13 cellular contexts compared by ENCODE assay signal in the genomic region with DNA sequence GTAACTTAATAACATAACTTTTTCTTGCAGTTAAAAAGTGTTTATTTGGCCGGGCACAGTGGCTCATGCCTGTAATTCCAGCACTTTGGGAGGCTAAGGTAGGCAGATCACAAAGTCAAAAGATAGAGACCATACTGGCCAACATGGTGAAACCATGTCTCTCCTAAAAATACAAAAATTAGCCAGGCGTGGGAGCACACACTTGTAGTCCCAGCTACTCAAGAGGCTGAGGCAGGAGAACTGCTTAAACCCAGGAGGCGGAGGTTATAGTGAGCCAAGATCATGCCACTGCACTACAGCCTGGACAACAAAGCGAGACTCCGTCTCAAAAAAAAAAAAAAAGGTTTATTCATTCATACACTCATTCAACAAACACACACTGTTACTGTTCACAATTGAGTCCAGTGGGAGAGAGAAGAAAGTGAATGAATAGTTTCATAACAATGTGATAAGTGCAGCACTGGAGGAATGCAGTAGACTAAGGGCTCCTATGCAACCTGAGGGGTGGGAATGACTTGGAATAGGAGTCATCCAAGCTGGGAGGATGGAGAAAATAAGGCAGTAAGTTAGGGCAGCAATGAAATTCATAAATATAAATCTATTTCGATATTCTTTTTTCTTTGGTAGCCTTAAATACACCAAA. TPM values are rescaled to one million over a fixed set of nuclear protein-coding genes. Genes with fewer than 3 reads are reported as not detected.
DNase-seq lines count a peak whose midpoint lies in the region; ATAC-seq, FAIRE-seq and TF ChIP-seq lines count a peak whose summit lies in the region.
"Had no signal": no experiment of that assay in that cellular context is flagged by ENCODE, and none has a peak within 500 bp of the region (broad histone marks: within the 10 kb centered on the region; RNA-seq: fewer than 3 reads in every experiment).

No MANE protein-coding gene starts in this region.

- TF ChIP-seq CTCF in HepG2 (CRISPR knock-in tag; IDR thresholded peaks at IDR 0.05) (no peak), right lobe of liver (IDR thresholded peaks at IDR 0.05) (no peak), WTC11 (IDR thresholded peaks at IDR 0.05) (no peak), upper lobe of right lung (IDR thresholded peaks at IDR 0.05) (no peak)

- H3K27me3 Mint-ChIP-seq in WTC11 (ENCODE audit: low read depth) = no peaks in the 10 kb centered on the region

- no peak overlapping the region for H3K4ac ChIP-seq in mesendoderm (ENCODE audit: low read depth, low read length)

- H3K27ac ChIP-seq in HepG2 (ENCODE audit: extremely low read length, insufficient read depth, low read length) = no peak overlapping the region
- H3K27ac ChIP-seq in right lobe of liver = no peak overlapping the region
- no peak overlapping the region for H3K27ac ChIP-seq in mesendoderm (ENCODE audit: low read depth, low read length)
- peak overlapping the region; percentile 53 for H3K27ac ChIP-seq in upper lobe of right lung
- H3K27ac ChIP-seq: epithelial cell of prostate, ovary had no signal

- H2BK5ac ChIP-seq in mesendoderm (ENCODE audit: low read length) = peak overlapping the region; percentile 33

- DNase-seq in HepG2 (ENCODE audit: low spot score) (no peak), right lobe of liver (no peak), WTC11 (ENCODE audit: low spot score) (no peak), mesendoderm (no peak), upper lobe of right lung (no peak), SW480 (ENCODE audit: low spot score) (no peak), RCC 7860 (ENCODE audit: low spot score) (no peak)
- DNase-seq: GF-D8, NCI-H2081, ovary had no signal

- peaks cover 6% of the 10 kb centered on the region for H3K79me1 ChIP-seq in mesendoderm (ENCODE audit: low read length)

- H3K79me2 ChIP-seq in HepG2 (ENCODE audit: insufficient read depth, low read length) = peaks cover 25% of the 10 kb centered on the region
- H3K79me2 ChIP-seq in mesendoderm (ENCODE audit: control insufficient read depth, insufficient read depth, low read length) = peaks cover 2% of the 10 kb centered on the region

- H2BK15ac ChIP-seq in mesendoderm (replicated peaks; ENCODE audit: low read depth) = no peak overlapping the region

- TF ChIP-seq RAD21 in HepG2 (CRISPR knock-in tag; IDR thresholded peaks at IDR 0.05) = no peak

- no peak overlapping the region for H2AFZ ChIP-seq in HepG2 (ENCODE audit: low read length)

- CTCF ChIA-PET in HepG2 (lab: Yijun Ruan, JAX; ENCODE audit: low intra/inter-chr PET ratio, low total read pairs) (interaction anchor here (1.3 to 5.5 kb wide), 8 partner anchors 10 to 296 kb away, joined by 3 to 142 read pairs (median 20); a partner anchor contains a TSS), WTC11 (lab: Charles Lee) (interaction anchor here (0.8 to 5.3 kb wide), 25 partner anchors 9 to 331 kb away, joined by 3 to 117 read pairs (median 11); a partner anchor contains a TSS)

- peaks cover 46% of the 10 kb centered on the region for H3K36me3 Mint-ChIP-seq in WTC11

- no peaks in the 10 kb centered on the region for H3K27me3 ChIP-seq in HepG2 (ENCODE audit: control insufficient read depth in 1 of 2, insufficient read depth in 2 of 2, low read length in 2 of 2)
- H3K27me3 ChIP-seq in right lobe of liver = no peaks in the 10 kb centered on the region
- no peaks in the 10 kb centered on the region for H3K27me3 ChIP-seq in mesendoderm (ENCODE audit: insufficient read depth, low read length, poor library complexity)
- H3K27me3 ChIP-seq in upper lobe of right lung = no peaks in the 10 kb centered on the region
- H3K27me3 ChIP-seq: ovary had no signal

- H3K18ac ChIP-seq in mesendoderm (ENCODE audit: low read length) = no peak overlapping the region

- H3K4me1 Mint-ChIP-seq in WTC11 = peaks cover 17% of the 10 kb centered on the region

- H3K4me3 ChIP-seq in HepG2 (replicated peaks in 1 of 3; ENCODE audit: insufficient read depth in 1 of 3, low read depth in 2 of 3, low read length in 3 of 3) = no peak overlapping the region
- H3K4me3 ChIP-seq in right lobe of liver = no peak overlapping the region
- H3K4me3 ChIP-seq in mesendoderm (ENCODE audit: low read length) = no peak overlapping the region
- H3K4me3 ChIP-seq in upper lobe of right lung = no peak overlapping the region
- H3K4me3 ChIP-seq: ovary had no signal

- 97% methylated on average over 6 of the region's 6 CpGs for WGBS in HepG2 (ENCODE audit: low lambda C conversion rate)
- WGBS in right lobe of liver (ENCODE audit: insufficient coverage, low coverage, low lambda C conversion rate, missing lambda C conversion rate) = 82% methylated on average over 6 of the region's 6 CpGs
- no CpG with 5 or more reads among the region's 6 CpGs for WGBS in mesendoderm (ENCODE audit: extremely low coverage, insufficient coverage, low lambda C conversion rate)

- TF ChIP-seq EP300 in HepG2 (IDR thresholded peaks at IDR 0.05; ENCODE audit: low read depth in 2 of 2, low read length in 2 of 2) (no peak), HepG2 (CRISPR knock-in tag; IDR thresholded peaks at IDR 0.05; ENCODE audit: borderline replicate concordance) (no peak)

- POLR2A ChIA-PET in HepG2 (lab: Yijun Ruan, JAX) = interaction anchor here (0.9 to 4.4 kb wide), 4 partner anchors 8 to 197 kb away, joined by 4 to 62 read pairs (median 10); a partner anchor contains a TSS
- POLR2A ChIA-PET in WTC11 (lab: Charles Lee) = no interaction called here

- H4K20me1 ChIP-seq in HepG2 (ENCODE audit: insufficient read depth, low read length) = peaks cover 9% of the 10 kb centered on the region; the same call in 1 of the 2 replicates

- H3K9ac ChIP-seq in HepG2 (ENCODE audit: insufficient read depth, low read depth, low read length) = no peak overlapping the region
- H3K9ac ChIP-seq in mesendoderm (ENCODE audit: low read length) = no peak overlapping the region

- in situ Hi-C loops in HepG2 (cut with HindIII; ENCODE audit: extremely low pct_ligation_motif_present, low pct_unique_long_range_greater_than_20kb) = no loop called here

- no peaks in the 10 kb centered on the region for H3K9me3 Mint-ChIP-seq in WTC11

- H3K36me3 ChIP-seq in HepG2 (replicated peaks in 1 of 2; ENCODE audit: control insufficient read depth in 1 of 2, insufficient read depth in 2 of 2, low read length in 2 of 2) = peaks cover 41 to 80% of the 10 kb centered on the region in 2 experiments
- peaks cover 0 to 62% (median 20%) of the 10 kb centered on the region in 4 donors for H3K36me3 ChIP-seq in right lobe of liver
- peaks cover 3% of the 10 kb centered on the region for H3K36me3 ChIP-seq in mesendoderm (ENCODE audit: control insufficient read depth, insufficient read depth, low read length)
- peaks cover 67% of the 10 kb centered on the region for H3K36me3 ChIP-seq in upper lobe of right lung
- H3K36me3 ChIP-seq: ovary had no signal

- no peak overlapping the region for H3K23ac ChIP-seq in mesendoderm (ENCODE audit: low read length)

- intact Hi-C loops in HepG2 (cut with micrococcal nuclease; ENCODE audit: unreplicated experiment) = no loop called here
- intact Hi-C loops in right lobe of liver (cut with DNase I) = no loop called here
- intact Hi-C loops in upper lobe of right lung (cut with DNase I) = no loop called here

- FAIRE-seq in HepG2 (lab: Jason Lieb, UNC) (no peak), RCC 7860 (lab: Jason Lieb, UNC) (no peak)
- FAIRE-seq: bronchial epithelial cell had no signal

- H3K9me3 ChIP-seq in HepG2 (ENCODE audit: low read length) (no peaks in the 10 kb centered on the region), right lobe of liver (no peaks in the 10 kb centered on the region), upper lobe of right lung (no peaks in the 10 kb centered on the region)
- H3K9me3 ChIP-seq: ovary had no signal

- no peak overlapping the region for H3K4me3 Mint-ChIP-seq in WTC11

- TF ChIP-seq POLR2A in HepG2 (IDR thresholded peaks at IDR 0.05; ENCODE audit: insufficient read depth in 1 of 2, low read depth in 2 of 2, low read length in 2 of 2) (no peak), right lobe of liver (IDR thresholded peaks at IDR 0.05) (no peak)

- peaks cover 29% of the 10 kb centered on the region for H3K4me1 ChIP-seq in HepG2 (ENCODE audit: insufficient read depth, low read length)
- no peaks in the 10 kb centered on the region for H3K4me1 ChIP-seq in right lobe of liver
- no peaks in the 10 kb centered on the region for H3K4me1 ChIP-seq in mesendoderm (ENCODE audit: control insufficient read depth, low read depth, low read length)
- H3K4me1 ChIP-seq in upper lobe of right lung = peaks cover 11% of the 10 kb centered on the region

- no peak overlapping the region for H4K8ac ChIP-seq in mesendoderm (ENCODE audit: low read depth, low read length)

- no peak overlapping the region for H3K56ac ChIP-seq in mesendoderm (ENCODE audit: low read length)

- no TSS peak for BruUV-seq in HepG2 (replicated peaks; lab: Mats Ljungman, UMichigan)

- ATAC-seq in HepG2 (no peak), right lobe of liver (no peak), WTC11 (no peak), upper lobe of right lung (no peak), HG02642 (IDR thresholded peaks at IDR 0.05; ENCODE audit: poor library complexity, unreplicated experiment) (no peak)

- H3K4me2 ChIP-seq in HepG2 (ENCODE audit: low read depth, low read length) (no peak overlapping the region), mesendoderm (ENCODE audit: low read length) (no peak overlapping the region)

- H3K27ac Mint-ChIP-seq in WTC11 = peak overlapping the region; percentile 81; the same call in 1 of the 2 replicates

- no peak overlapping the region for H4K5ac ChIP-seq in mesendoderm (ENCODE audit: low read length)

- H2AK5ac ChIP-seq in mesendoderm (ENCODE audit: low read length) = no peak overlapping the region

- no peak overlapping the region for H2BK120ac ChIP-seq in mesendoderm (ENCODE audit: low read depth, low read length)

RNA-seq across cellular contexts. Expression of a gene that starts 19.8 kb away (rescaled TPM):
- 385 and 558 TPM in 2 replicates for total RNA-seq in HepG2 (2016; rRNA removed; fragmentation: Illumina TruSeq; extraction: Trizol)
- total RNA-seq in HepG2 (2016; cell fraction: cytosol; rRNA removed; fragmentation: Illumina TruSeq; extraction: Trizol; ENCODE audit: low read depth) = 148 and 149 TPM in 2 replicates
- 449 and 577 TPM in 2 replicates for total RNA-seq in HepG2 (2016; cell fraction: insoluble cytoplasmic fraction; rRNA removed; fragmentation: Illumina TruSeq; extraction: Trizol)
- total RNA-seq in HepG2 (2016; cell fraction: membrane; rRNA removed; fragmentation: Illumina TruSeq; extraction: Trizol) = 133 and 150 TPM in 2 replicates
- 382 and 439 TPM in 2 replicates for total RNA-seq in HepG2 (2016; cell fraction: nucleus; rRNA removed; fragmentation: Illumina TruSeq; extraction: Trizol)
- polyA plus RNA-seq in HepG2 (2011; rRNA removed) = 508 and 626 TPM in 2 replicates
- 1,110 and 1,232 TPM in 2 replicates for polyA plus RNA-seq in HepG2 (2011; cell fraction: cytosol; rRNA removed)
- 187 and 222 TPM in 2 replicates for polyA plus RNA-seq in HepG2 (2011; cell fraction: nucleus; rRNA removed)
- polyA plus RNA-seq in HepG2 (2012) = 327 and 493 TPM in 2 replicates
- polyA plus RNA-seq in HepG2 (2016; cell fraction: cytosol; fragmentation: Illumina TruSeq; extraction: Trizol; ENCODE audit: low read depth) = 141 and 152 TPM in 2 replicates
- 395 and 434 TPM in 2 replicates for polyA plus RNA-seq in HepG2 (2016; cell fraction: insoluble cytoplasmic fraction; fragmentation: Illumina TruSeq; extraction: Trizol; ENCODE audit: low read depth)
- polyA plus RNA-seq in HepG2 (2016; cell fraction: membrane; fragmentation: Illumina TruSeq; extraction: Trizol; ENCODE audit: low read depth) = 122 and 125 TPM in 2 replicates
- polyA plus RNA-seq in HepG2 (2016; cell fraction: nucleus; fragmentation: Illumina TruSeq; extraction: Trizol; ENCODE audit: insufficient read depth, low read depth) = 602 and 624 TPM in 2 replicates
- polyA minus RNA-seq in HepG2 (2011; rRNA and poly(A)+ RNA removed; ENCODE audit: low replicate concordance) = 261 and 460 TPM in 2 replicates
- 132 TPM in 2 replicates for polyA minus RNA-seq in HepG2 (2011; cell fraction: cytosol; rRNA and poly(A)+ RNA removed)
- 79.2 and 94.7 TPM in 2 replicates for polyA minus RNA-seq in HepG2 (2011; cell fraction: nucleus; rRNA and poly(A)+ RNA removed)
- total RNA-seq in right lobe of liver = 100 to 1,000 TPM; 107 to 249 (median 133) TPM
- total RNA-seq in WTC11 (2021) = 125 to 156 TPM (median 144 TPM) in 3 replicates
- polyA plus RNA-seq in mesendoderm (2013, experiment 1 of 2) = 168 TPM
- polyA plus RNA-seq in mesendoderm (2013, experiment 2 of 2) = 167 TPM
- total RNA-seq in upper lobe of right lung = 184 TPM

RNA-seq across cellular contexts. Expression of a gene that starts 28.9 kb away (rescaled TPM):
- 16.1 and 22.8 TPM in 2 replicates for total RNA-seq in HepG2 (2016; rRNA removed; fragmentation: Illumina TruSeq; extraction: Trizol)
- total RNA-seq in HepG2 (2016; cell fraction: cytosol; rRNA removed; fragmentation: Illumina TruSeq; extraction: Trizol; ENCODE audit: low read depth) = 1.9 and 2.6 TPM in 2 replicates
- total RNA-seq in HepG2 (2016; cell fraction: insoluble cytoplasmic fraction; rRNA removed; fragmentation: Illumina TruSeq; extraction: Trizol) = 13.5 and 23.6 TPM in 2 replicates
- 5.5 and 6.1 TPM in 2 replicates for total RNA-seq in HepG2 (2016; cell fraction: membrane; rRNA removed; fragmentation: Illumina TruSeq; extraction: Trizol)
- 15.3 and 18.4 TPM in 2 replicates for total RNA-seq in HepG2 (2016; cell fraction: nucleus; rRNA removed; fragmentation: Illumina TruSeq; extraction: Trizol)
- 47.5 and 48.1 TPM in 2 replicates for polyA plus RNA-seq in HepG2 (2011; rRNA removed)
- 40.5 and 42.2 TPM in 2 replicates for polyA plus RNA-seq in HepG2 (2011; cell fraction: cytosol; rRNA removed)
- polyA plus RNA-seq in HepG2 (2011; cell fraction: nucleus; rRNA removed) = 28.4 and 31.8 TPM in 2 replicates
- polyA plus RNA-seq in HepG2 (2012) = 28.4 and 31.9 TPM in 2 replicates
- polyA plus RNA-seq in HepG2 (2016; cell fraction: cytosol; fragmentation: Illumina TruSeq; extraction: Trizol; ENCODE audit: low read depth) = 4.3 and 5.4 TPM in 2 replicates
- polyA plus RNA-seq in HepG2 (2016; cell fraction: insoluble cytoplasmic fraction; fragmentation: Illumina TruSeq; extraction: Trizol; ENCODE audit: low read depth) = 31.7 and 36.0 TPM in 2 replicates
- polyA plus RNA-seq in HepG2 (2016; cell fraction: membrane; fragmentation: Illumina TruSeq; extraction: Trizol; ENCODE audit: low read depth) = 10.4 and 12.8 TPM in 2 replicates
- polyA plus RNA-seq in HepG2 (2016; cell fraction: nucleus; fragmentation: Illumina TruSeq; extraction: Trizol; ENCODE audit: insufficient read depth, low read depth) = 27.4 and 28.0 TPM in 2 replicates
- 45.6 and 63.5 TPM in 2 replicates for polyA minus RNA-seq in HepG2 (2011; rRNA and poly(A)+ RNA removed; ENCODE audit: low replicate concordance)
- polyA minus RNA-seq in HepG2 (2011; cell fraction: cytosol; rRNA and poly(A)+ RNA removed) = 14.6 and 19.0 TPM in 2 replicates
- 26.9 and 36.6 TPM in 2 replicates for polyA minus RNA-seq in HepG2 (2011; cell fraction: nucleus; rRNA and poly(A)+ RNA removed)
- 10 to 100 TPM; 12.7 to 38.1 (median 18.5) TPM for total RNA-seq in right lobe of liver
- total RNA-seq in WTC11 (2021) = 33.5 to 36.1 TPM (median 33.9 TPM) in 3 replicates
- 35.9 TPM for polyA plus RNA-seq in mesendoderm (2013, experiment 1 of 2)
- 31.8 TPM for polyA plus RNA-seq in mesendoderm (2013, experiment 2 of 2)
- 34.2 TPM for total RNA-seq in upper lobe of right lung
